1 cellular context compared by ENCODE assay signal in the genomic region with DNA sequence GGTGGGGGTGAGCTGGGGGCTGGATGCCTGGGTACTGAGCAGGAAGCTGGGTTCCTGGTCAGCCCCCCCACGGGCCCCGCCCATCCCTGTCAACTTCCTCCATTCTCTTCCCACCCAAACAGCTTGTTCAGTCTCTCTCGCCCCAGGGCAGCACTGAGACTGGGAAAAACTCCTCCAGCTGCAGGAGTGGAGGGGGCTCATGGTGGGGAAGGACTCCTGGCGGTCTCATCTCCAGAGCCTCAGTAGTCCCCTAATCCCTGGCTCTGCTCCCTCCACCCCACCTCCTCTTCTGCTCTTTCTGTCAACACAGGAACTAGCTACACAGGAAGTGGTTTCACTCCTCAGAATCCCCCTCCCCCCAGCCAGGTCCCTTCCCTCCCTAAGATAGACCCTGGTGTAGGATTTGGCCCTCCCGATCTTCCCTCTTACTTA.
TF ChIP-seq lines count a peak whose summit lies in the region.

A gene with protein sequence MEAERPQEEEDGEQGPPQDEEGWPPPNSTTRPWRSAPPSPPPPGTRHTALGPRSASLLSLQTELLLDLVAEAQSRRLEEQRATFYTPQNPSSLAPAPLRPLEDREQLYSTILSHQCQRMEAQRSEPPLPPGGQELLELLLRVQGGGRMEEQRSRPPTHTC (minus strand): TSS at position 36 of the 432 bp plus-strand sequence. CDS start 130 bp downstream, outside the sequence.

TF ChIP-seq in K562, 482 proteins besides CTCF, POLR2A, EP300 and RAD21 (continued from another document and continues in another):
- TF ChIP-seq, protein P1, sequence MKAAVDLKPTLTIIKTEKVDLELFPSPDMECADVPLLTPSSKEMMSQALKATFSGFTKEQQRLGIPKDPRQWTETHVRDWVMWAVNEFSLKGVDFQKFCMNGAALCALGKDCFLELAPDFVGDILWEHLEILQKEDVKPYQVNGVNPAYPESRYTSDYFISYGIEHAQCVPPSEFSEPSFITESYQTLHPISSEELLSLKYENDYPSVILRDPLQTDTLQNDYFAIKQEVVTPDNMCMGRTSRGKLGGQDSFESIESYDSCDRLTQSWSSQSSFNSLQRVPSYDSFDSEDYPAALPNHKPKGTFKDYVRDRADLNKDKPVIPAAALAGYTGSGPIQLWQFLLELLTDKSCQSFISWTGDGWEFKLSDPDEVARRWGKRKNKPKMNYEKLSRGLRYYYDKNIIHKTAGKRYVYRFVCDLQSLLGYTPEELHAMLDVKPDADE (conservative IDR thresholded peaks at IDR 0.05; ENCODE audit: control insufficient read depth, low read depth, low read length): peak; percentile 57; the same call in 1 of the 2 replicates
- TF ChIP-seq MTA1 (IDR thresholded peaks at IDR 0.05; ENCODE audit: borderline replicate concordance): no peak; the same call in 1 of the 2 replicates
- TF ChIP-seq SIN3B (IDR thresholded peaks at IDR 0.05; ENCODE audit: low read depth): no peak
- no peak for TF ChIP-seq ZNF12 (CRISPR knock-in tag; IDR thresholded peaks at IDR 0.05)
- no peak for TF ChIP-seq ZSCAN29 (IDR thresholded peaks at IDR 0.05)
- TF ChIP-seq CC2D1A (IDR thresholded peaks at IDR 0.05): no peak
- no peak for TF ChIP-seq TRIM28 (IDR thresholded peaks at IDR 0.05)
- TF ChIP-seq POLR3G (IDR thresholded peaks at IDR 0.05; ENCODE audit: extremely low read depth, insufficient read length, insufficient replicate concordance): no peak
- TF ChIP-seq ZNF263 (CRISPR knock-in tag; IDR thresholded peaks at IDR 0.05; ENCODE audit: borderline replicate concordance): peak; percentile 67; the same call in 1 of the 2 replicates
- no peak for TF ChIP-seq ZNF253 (CRISPR knock-in tag; conservative IDR thresholded peaks at IDR 0.05)
- no peak for TF ChIP-seq TEAD4 (IDR thresholded peaks at IDR 0.05; ENCODE audit: low read length)
- no peak for TF ChIP-seq TEAD4 (CRISPR knock-in tag; IDR thresholded peaks at IDR 0.05; ENCODE audit: borderline replicate concordance)
- TF ChIP-seq, protein P2, sequence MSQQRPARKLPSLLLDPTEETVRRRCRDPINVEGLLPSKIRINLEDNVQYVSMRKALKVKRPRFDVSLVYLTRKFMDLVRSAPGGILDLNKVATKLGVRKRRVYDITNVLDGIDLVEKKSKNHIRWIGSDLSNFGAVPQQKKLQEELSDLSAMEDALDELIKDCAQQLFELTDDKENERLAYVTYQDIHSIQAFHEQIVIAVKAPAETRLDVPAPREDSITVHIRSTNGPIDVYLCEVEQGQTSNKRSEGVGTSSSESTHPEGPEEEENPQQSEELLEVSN (IDR thresholded peaks at IDR 0.05; ENCODE audit: borderline replicate concordance in 1 of 2, extremely low read depth in 1 of 2, insufficient read depth in 1 of 2, insufficient read length in 1 of 2, low read depth in 1 of 2, low read length in 1 of 2, poor library complexity in 1 of 2, severe bottlenecking in 1 of 2): no peak
- no peak for TF ChIP-seq HDAC8 (tag; IDR thresholded peaks at IDR 0.05)
- TF ChIP-seq SPI1 (IDR thresholded peaks at IDR 0.05; ENCODE audit: borderline replicate concordance, low read depth, low read length): peak; percentile 78
- TF ChIP-seq, protein P3, sequence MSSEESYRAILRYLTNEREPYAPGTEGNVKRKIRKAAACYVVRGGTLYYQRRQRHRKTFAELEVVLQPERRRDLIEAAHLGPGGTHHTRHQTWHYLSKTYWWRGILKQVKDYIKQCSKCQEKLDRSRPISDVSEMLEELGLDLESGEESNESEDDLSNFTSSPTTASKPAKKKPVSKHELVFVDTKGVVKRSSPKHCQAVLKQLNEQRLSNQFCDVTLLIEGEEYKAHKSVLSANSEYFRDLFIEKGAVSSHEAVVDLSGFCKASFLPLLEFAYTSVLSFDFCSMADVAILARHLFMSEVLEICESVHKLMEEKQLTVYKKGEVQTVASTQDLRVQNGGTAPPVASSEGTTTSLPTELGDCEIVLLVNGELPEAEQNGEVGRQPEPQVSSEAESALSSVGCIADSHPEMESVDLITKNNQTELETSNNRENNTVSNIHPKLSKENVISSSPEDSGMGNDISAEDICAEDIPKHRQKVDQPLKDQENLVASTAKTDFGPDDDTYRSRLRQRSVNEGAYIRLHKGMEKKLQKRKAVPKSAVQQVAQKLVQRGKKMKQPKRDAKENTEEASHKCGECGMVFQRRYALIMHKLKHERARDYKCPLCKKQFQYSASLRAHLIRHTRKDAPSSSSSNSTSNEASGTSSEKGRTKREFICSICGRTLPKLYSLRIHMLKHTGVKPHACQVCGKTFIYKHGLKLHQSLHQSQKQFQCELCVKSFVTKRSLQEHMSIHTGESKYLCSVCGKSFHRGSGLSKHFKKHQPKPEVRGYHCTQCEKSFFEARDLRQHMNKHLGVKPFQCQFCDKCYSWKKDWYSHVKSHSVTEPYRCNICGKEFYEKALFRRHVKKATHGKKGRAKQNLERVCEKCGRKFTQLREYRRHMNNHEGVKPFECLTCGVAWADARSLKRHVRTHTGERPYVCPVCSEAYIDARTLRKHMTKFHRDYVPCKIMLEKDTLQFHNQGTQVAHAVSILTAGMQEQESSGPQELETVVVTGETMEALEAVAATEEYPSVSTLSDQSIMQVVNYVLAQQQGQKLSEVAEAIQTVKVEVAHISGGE (CRISPR knock-in tag; IDR thresholded peaks at IDR 0.05): peak in 2 of 3 experiments; percentile 69 to 94; a peak in 4 of 6 replicates
- TF ChIP-seq, protein P4, sequence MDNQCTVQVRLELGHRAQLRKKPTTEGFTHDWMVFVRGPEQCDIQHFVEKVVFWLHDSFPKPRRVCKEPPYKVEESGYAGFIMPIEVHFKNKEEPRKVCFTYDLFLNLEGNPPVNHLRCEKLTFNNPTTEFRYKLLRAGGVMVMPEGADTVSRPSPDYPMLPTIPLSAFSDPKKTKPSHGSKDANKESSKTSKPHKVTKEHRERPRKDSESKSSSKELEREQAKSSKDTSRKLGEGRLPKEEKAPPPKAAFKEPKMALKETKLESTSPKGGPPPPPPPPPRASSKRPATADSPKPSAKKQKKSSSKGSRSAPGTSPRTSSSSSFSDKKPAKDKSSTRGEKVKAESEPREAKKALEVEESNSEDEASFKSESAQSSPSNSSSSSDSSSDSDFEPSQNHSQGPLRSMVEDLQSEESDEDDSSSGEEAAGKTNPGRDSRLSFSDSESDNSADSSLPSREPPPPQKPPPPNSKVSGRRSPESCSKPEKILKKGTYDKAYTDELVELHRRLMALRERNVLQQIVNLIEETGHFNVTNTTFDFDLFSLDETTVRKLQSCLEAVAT (IDR thresholded peaks at IDR 0.05): no peak
- TF ChIP-seq HMG20B (CRISPR knock-in tag; IDR thresholded peaks at IDR 0.05): no peak
- no peak for TF ChIP-seq EWSR1 (IDR thresholded peaks at IDR 0.05; ENCODE audit: borderline replicate concordance, low read depth, partially characterized antibody)
- TF ChIP-seq CBX8 (IDR thresholded peaks at IDR 0.05; ENCODE audit: borderline replicate concordance, extremely low read depth, low read depth, low read length, poor library complexity, severe bottlenecking): no peak
- peak; percentile 9 for TF ChIP-seq TBP (optimal IDR thresholded peaks at IDR 0.05; ENCODE audit: low read depth, low read length)
- TF ChIP-seq RBM39 (optimal IDR thresholded peaks at IDR 0.05; ENCODE audit: low read depth, low read length): no peak
- no peak for TF ChIP-seq YBX1 (IDR thresholded peaks at IDR 0.05)
- TF ChIP-seq NFIC (IDR thresholded peaks at IDR 0.05): no peak; the same call in 1 of the 2 replicates
- TF ChIP-seq CHD2 (IDR thresholded peaks at IDR 0.05; ENCODE audit: low read depth, low read length): no peak
- no peak for TF ChIP-seq DDX20 (tag; IDR thresholded peaks at IDR 0.05; ENCODE audit: low read depth)
- peak; percentile 87 for TF ChIP-seq GABPB1 (CRISPR knock-in tag; IDR thresholded peaks at IDR 0.05)
- no peak for TF ChIP-seq SREBF2 (CRISPR knock-in tag; IDR thresholded peaks at IDR 0.05)
- no peak for TF ChIP-seq KLF16 (IDR thresholded peaks at IDR 0.05)
- TF ChIP-seq HOXB6 (CRISPR knock-in tag; IDR thresholded peaks at IDR 0.05; ENCODE audit: borderline replicate concordance): no peak; the same call in 1 of the 2 replicates
- no peak for TF ChIP-seq NFXL1 (CRISPR knock-in tag; IDR thresholded peaks at IDR 0.05)
- no peak for TF ChIP-seq ZNF75A (CRISPR knock-in tag; IDR thresholded peaks at IDR 0.05)
- TF ChIP-seq ZNF780A (CRISPR knock-in tag; IDR thresholded peaks at IDR 0.05): no peak
- TF ChIP-seq, protein P5, sequence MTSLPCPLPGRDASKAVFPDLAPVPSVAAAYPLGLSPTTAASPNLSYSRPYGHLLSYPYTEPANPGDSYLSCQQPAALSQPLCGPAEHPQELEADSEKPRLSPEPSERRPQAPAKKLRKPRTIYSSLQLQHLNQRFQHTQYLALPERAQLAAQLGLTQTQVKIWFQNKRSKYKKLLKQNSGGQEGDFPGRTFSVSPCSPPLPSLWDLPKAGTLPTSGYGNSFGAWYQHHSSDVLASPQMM (CRISPR knock-in tag; IDR thresholded peaks at IDR 0.05): no peak
- TF ChIP-seq, protein P6, sequence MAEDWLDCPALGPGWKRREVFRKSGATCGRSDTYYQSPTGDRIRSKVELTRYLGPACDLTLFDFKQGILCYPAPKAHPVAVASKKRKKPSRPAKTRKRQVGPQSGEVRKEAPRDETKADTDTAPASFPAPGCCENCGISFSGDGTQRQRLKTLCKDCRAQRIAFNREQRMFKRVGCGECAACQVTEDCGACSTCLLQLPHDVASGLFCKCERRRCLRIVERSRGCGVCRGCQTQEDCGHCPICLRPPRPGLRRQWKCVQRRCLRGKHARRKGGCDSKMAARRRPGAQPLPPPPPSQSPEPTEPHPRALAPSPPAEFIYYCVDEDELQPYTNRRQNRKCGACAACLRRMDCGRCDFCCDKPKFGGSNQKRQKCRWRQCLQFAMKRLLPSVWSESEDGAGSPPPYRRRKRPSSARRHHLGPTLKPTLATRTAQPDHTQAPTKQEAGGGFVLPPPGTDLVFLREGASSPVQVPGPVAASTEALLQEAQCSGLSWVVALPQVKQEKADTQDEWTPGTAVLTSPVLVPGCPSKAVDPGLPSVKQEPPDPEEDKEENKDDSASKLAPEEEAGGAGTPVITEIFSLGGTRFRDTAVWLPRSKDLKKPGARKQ (CRISPR knock-in tag; IDR thresholded peaks at IDR 0.05): no peak
- 0 out of 2 replicates have a peak, but pooled peaks have one; percentile 24 for TF ChIP-seq OTX1 (CRISPR knock-in tag; IDR thresholded peaks at IDR 0.05)
- TF ChIP-seq BCL6 (CRISPR knock-in tag; IDR thresholded peaks at IDR 0.05): no peak
- TF ChIP-seq MXI1 (IDR thresholded peaks at IDR 0.05; ENCODE audit: low read depth, low read length): no peak
- TF ChIP-seq, protein P7, sequence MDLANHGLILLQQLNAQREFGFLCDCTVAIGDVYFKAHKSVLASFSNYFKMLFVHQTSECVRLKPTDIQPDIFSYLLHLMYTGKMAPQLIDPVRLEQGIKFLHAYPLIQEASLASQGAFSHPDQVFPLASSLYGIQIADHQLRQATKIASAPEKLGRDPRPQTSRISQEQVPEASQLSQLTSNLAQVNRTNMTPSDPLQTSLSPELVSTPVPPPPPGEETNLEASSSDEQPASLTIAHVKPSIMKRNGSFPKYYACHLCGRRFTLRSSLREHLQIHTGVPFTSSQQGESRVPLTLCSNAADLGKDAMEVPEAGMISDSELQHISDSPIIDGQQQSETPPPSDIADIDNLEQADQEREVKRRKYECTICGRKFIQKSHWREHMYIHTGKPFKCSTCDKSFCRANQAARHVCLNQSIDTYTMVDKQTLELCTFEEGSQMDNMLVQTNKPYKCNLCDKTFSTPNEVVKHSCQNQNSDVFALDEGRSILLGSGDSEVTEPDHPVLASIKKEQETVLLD (IDR thresholded peaks at IDR 0.05): no peak
- TF ChIP-seq JUN (IDR thresholded peaks at IDR 0.05; ENCODE audit: borderline replicate concordance, low read depth, low read length): no peak
- no peak for TF ChIP-seq JUN (CRISPR knock-in tag; IDR thresholded peaks at IDR 0.05; ENCODE audit: borderline replicate concordance)
- TF ChIP-seq KDM5B (IDR thresholded peaks at IDR 0.05; ENCODE audit: insufficient replicate concordance, low read depth, low read length): peak; percentile 41
- TF ChIP-seq POLR2AphosphoS2 (IDR thresholded peaks at IDR 0.05; ENCODE audit: low read length): no peak
- TF ChIP-seq ZNF143 (CRISPR knock-in tag; IDR thresholded peaks at IDR 0.05): no peak
- no peak for TF ChIP-seq CREBBP (IDR thresholded peaks at IDR 0.05; ENCODE audit: low read depth, low read length)
- TF ChIP-seq ZNF347 (CRISPR knock-in tag; IDR thresholded peaks at IDR 0.05; ENCODE audit: low read depth): no peak
- TF ChIP-seq, protein P8, sequence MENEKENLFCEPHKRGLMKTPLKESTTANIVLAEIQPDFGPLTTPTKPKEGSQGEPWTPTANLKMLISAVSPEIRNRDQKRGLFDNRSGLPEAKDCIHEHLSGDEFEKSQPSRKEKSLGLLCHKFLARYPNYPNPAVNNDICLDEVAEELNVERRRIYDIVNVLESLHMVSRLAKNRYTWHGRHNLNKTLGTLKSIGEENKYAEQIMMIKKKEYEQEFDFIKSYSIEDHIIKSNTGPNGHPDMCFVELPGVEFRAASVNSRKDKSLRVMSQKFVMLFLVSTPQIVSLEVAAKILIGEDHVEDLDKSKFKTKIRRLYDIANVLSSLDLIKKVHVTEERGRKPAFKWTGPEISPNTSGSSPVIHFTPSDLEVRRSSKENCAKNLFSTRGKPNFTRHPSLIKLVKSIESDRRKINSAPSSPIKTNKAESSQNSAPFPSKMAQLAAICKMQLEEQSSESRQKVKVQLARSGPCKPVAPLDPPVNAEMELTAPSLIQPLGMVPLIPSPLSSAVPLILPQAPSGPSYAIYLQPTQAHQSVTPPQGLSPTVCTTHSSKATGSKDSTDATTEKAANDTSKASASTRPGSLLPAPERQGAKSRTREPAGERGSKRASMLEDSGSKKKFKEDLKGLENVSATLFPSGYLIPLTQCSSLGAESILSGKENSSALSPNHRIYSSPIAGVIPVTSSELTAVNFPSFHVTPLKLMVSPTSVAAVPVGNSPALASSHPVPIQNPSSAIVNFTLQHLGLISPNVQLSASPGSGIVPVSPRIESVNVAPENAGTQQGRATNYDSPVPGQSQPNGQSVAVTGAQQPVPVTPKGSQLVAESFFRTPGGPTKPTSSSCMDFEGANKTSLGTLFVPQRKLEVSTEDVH (IDR thresholded peaks at IDR 0.05; ENCODE audit: low read depth, partially characterized antibody): peak; percentile 69
- TF ChIP-seq FOXK1 (CRISPR knock-in tag; IDR thresholded peaks at IDR 0.05; ENCODE audit: borderline replicate concordance): no peak
- no peak for TF ChIP-seq ZNF224 (CRISPR knock-in tag; IDR thresholded peaks at IDR 0.05)
- TF ChIP-seq PCBP1 (IDR thresholded peaks at IDR 0.05; ENCODE audit: low read depth, low read length, poor library complexity, severe bottlenecking): no peak
- TF ChIP-seq ZNF175 (CRISPR knock-in tag; IDR thresholded peaks at IDR 0.05; ENCODE audit: low read depth): peak; percentile 80
- no peak for TF ChIP-seq SMAD3 (CRISPR knock-in tag; conservative IDR thresholded peaks at IDR 0.05)
- no peak for TF ChIP-seq BACH1 (tag; IDR thresholded peaks at IDR 0.05)
- TF ChIP-seq HNRNPLL (IDR thresholded peaks at IDR 0.05; ENCODE audit: low read depth, low read length, poor library complexity, severe bottlenecking): no peak
- no peak for TF ChIP-seq ZNF197 (CRISPR knock-in tag; IDR thresholded peaks at IDR 0.05; ENCODE audit: low read depth)
- TF ChIP-seq PHB2 (IDR thresholded peaks at IDR 0.05; ENCODE audit: low read depth): no peak
- no peak for TF ChIP-seq SETDB1 (IDR thresholded peaks at IDR 0.05; ENCODE audit: low read length)
- TF ChIP-seq NEUROD1 (IDR thresholded peaks at IDR 0.05; ENCODE audit: borderline replicate concordance, low read depth, low read length, partially characterized antibody): peak; percentile 18
- peak; percentile 63 for TF ChIP-seq HDAC3 (IDR thresholded peaks at IDR 0.05; ENCODE audit: borderline replicate concordance, partially characterized antibody)
- no peak for TF ChIP-seq HNRNPH1 (optimal IDR thresholded peaks at IDR 0.05; ENCODE audit: low read depth, low read length)
- no peak for TF ChIP-seq RFX5 (IDR thresholded peaks at IDR 0.05; ENCODE audit: low read depth, low read length)
- peak; percentile 86 for TF ChIP-seq NBN (IDR thresholded peaks at IDR 0.05; ENCODE audit: low read depth)
- TF ChIP-seq CBFA2T2 (conservative IDR thresholded peaks at IDR 0.05): no peak
